In genomic region chr5:160537940-160538339, GRCh38 we compare ENCODE assay signal across 25 cellular contexts.
"Had no signal": no experiment of that assay in that cellular context is flagged by ENCODE, and none has a peak within 500 bp of the region (broad histone marks: within the 10 kb centered on the region; RNA-seq: fewer than 3 reads in every experiment).

No MANE protein-coding gene starts in this region.

- H3K27me3 ChIP-seq: adrenal gland, ascending aorta, brain microvascular endothelial cell, hepatocyte, thyroid gland, upper lobe of right lung had no signal

- DNase-seq: activated CD4-positive, CD25-positive, alpha-beta regulatory T cell treated with anti-CD3 and anti-CD28 coated beads, Interleukin-2, amount 50 U/mL, for 72 hours; activated effector memory CD4-positive, alpha-beta T cell treated with anti-CD3 and anti-CD28 coated beads, Interleukin-2, amount 50 U/mL, for 16 hours; activated T-cell treated with anti-CD3 and anti-CD28 coated beads, Interleukin-2, amount 50 U/mL, for 72 hours; adrenal gland; brain microvascular endothelial cell; caudate nucleus; dermis blood vessel endothelial cell; effector CD8-positive, alpha-beta T cell; foreskin melanocyte; glutamatergic neuron; midbrain; natural killer cell; stimulated activated CD4-positive, alpha-beta T cell treated with anti-CD3 and anti-CD28 coated beads, Interleukin-4, amount 100 ng/mL, for 1 hour; stimulated activated naive CD4-positive, alpha-beta T cell treated with Interleukin-2 at 50 U/mL for 16 hours; substantia nigra; T-cell; thyroid gland; upper lobe of right lung; WERI-Rb-1 had no signal

- H3K4me3 ChIP-seq: adrenal gland, ascending aorta, hepatocyte, thyroid gland, upper lobe of right lung had no signal

- H3K9me3 Mint-ChIP-seq: activated T-cell treated with anti-CD3 and anti-CD28 coated beads, Interleukin-2, amount 50 U/mL, for 72 hours; natural killer cell; T-cell; T-helper 2 cell treated with Interferon-gamma antibody and Interleukin-4, amounts not matched to agents 5 μg/mL and 100 μg/mL, for 36 hours had no signal

- H3K4me1 Mint-ChIP-seq: natural killer cell, T-cell had no signal

- ATAC-seq: esophagus mucosa, natural killer cell, T-cell, upper lobe of right lung had no signal

- H3K36me3 Mint-ChIP-seq: activated naive CD8-positive, alpha-beta T cell; natural killer cell; T-cell had no signal

- H3K36me3 ChIP-seq: adrenal gland, ascending aorta, brain microvascular endothelial cell, thyroid gland, upper lobe of right lung, WERI-Rb-1 had no signal

- H3K27ac Mint-ChIP-seq: activated naive CD8-positive, alpha-beta T cell; activated T-cell treated with anti-CD3 and anti-CD28 coated beads, Interleukin-2, amount 50 U/mL, for 72 hours; natural killer cell; progenitor cell of endocrine pancreas; T-cell; T-helper 2 cell treated with Interferon-gamma antibody and Interleukin-4, amounts not matched to agents 5 μg/mL and 100 μg/mL, for 36 hours had no signal

- H3K4me3 Mint-ChIP-seq: activated naive CD8-positive, alpha-beta T cell; natural killer cell; T-cell; T-helper 2 cell treated with Interferon-gamma antibody and Interleukin-4, amounts not matched to agents 5 μg/mL and 100 μg/mL, for 36 hours had no signal

- H3K27me3 Mint-ChIP-seq: activated naive CD8-positive, alpha-beta T cell; progenitor cell of endocrine pancreas; T-cell had no signal

- H3K9me3 ChIP-seq: adrenal gland, ascending aorta, thyroid gland, upper lobe of right lung had no signal

- H3K4me1 ChIP-seq: adrenal gland, ascending aorta, thyroid gland, upper lobe of right lung had no signal

- H3K27ac ChIP-seq: adrenal gland, ascending aorta, brain microvascular endothelial cell, hepatocyte, thyroid gland, upper lobe of right lung, WERI-Rb-1 had no signal
